ENCODE assay signal across 9 cellular contexts in genomic region chr10:69088801-69089501, GRCh38. TPM values are rescaled to one million over a fixed set of nuclear protein-coding genes. Genes with fewer than 3 reads are reported as not detected.
DNase-seq lines count a peak whose midpoint lies in the region; ATAC-seq, FAIRE-seq and TF ChIP-seq lines count a peak whose summit lies in the region.
"Had no signal": no experiment of that assay in that cellular context is flagged by ENCODE, and none has a peak within 500 bp of the region (broad histone marks: within the 10 kb centered on the region; RNA-seq: fewer than 3 reads in every experiment).

No MANE protein-coding gene starts in this region.

- no peaks in the 10 kb centered on the region for H3K27me3 Mint-ChIP-seq in activated CD4-positive, alpha-beta memory T cell treated with anti-CD3 and anti-CD28 coated beads, Interleukin-2, amount 10 ng/mL, durations not matched to agents 7 days and 5 days

- 85 to 86% methylated on average over 10 of the region's 10 CpGs for WGBS in aorta, 2 donors

- H3K27ac ChIP-seq in kidney (ENCODE audit: low read depth in 2 of 2, low read length in 2 of 2) (peak overlapping the region in 1 of 2 donors; percentile 94), aorta (ENCODE audit: low read depth in 1 of 2, low read length in 2 of 2) (no peak overlapping the region), WERI-Rb-1 (no peak overlapping the region)
- H3K27ac ChIP-seq: epithelial cell of prostate had no signal

- peaks cover 0 to 5% of the 10 kb centered on the region in 2 donors for H3K4me1 ChIP-seq in kidney (ENCODE audit: control insufficient read depth in 1 of 2, insufficient read depth in 1 of 2, low read depth in 1 of 2, low read length in 2 of 2)
- peaks cover 0 to 6% of the 10 kb centered on the region in 2 donors for H3K4me1 ChIP-seq in aorta (ENCODE audit: control insufficient read depth in 1 of 2, insufficient read depth in 2 of 2, low read length in 2 of 2)

- peaks cover 62% of the 10 kb centered on the region for H3K4me1 Mint-ChIP-seq in activated CD4-positive, alpha-beta memory T cell treated with anti-CD3 and anti-CD28 coated beads, Interleukin-2, amount 10 ng/mL, durations not matched to agents 7 days and 5 days

- CTCF ChIA-PET in activated CD4-positive, alpha-beta memory T cell treated with anti-CD3 and anti-CD28 coated beads, Interleukin-2, amount 10 ng/mL, durations not matched to agents 7 days and 5 days (lab: Charles Lee): interaction anchor here (0.9 to 3.4 kb wide), 4 partner anchors 36 to 84 kb away, joined by 3 to 23 read pairs (median 7); no protein-coding TSS in a partner anchor

- H3K36me3 ChIP-seq in kidney (ENCODE audit: control insufficient read depth in 1 of 2, insufficient read depth in 2 of 2, low read length in 2 of 2) (no peaks in the 10 kb centered on the region), aorta (ENCODE audit: control insufficient read depth in 1 of 2, insufficient read depth in 2 of 2, low read length in 1 of 2) (no peaks in the 10 kb centered on the region), WERI-Rb-1 (no peaks in the 10 kb centered on the region)

- no peak for FAIRE-seq in kidney (lab: Jason Lieb, UNC)

- POLR2A ChIA-PET in activated CD4-positive, alpha-beta memory T cell treated with anti-CD3 and anti-CD28 coated beads, Interleukin-2, amount 10 ng/mL, durations not matched to agents 7 days and 5 days (lab: Charles Lee): interaction anchor here (0.7 to 12.4 kb wide), 30 partner anchors 9 to 142 kb away, joined by 3 to 214 read pairs (median 5); partner anchors contain the start of genes DDX21, KIFBP and SUPV3L1

- no peaks in the 10 kb centered on the region for H3K9me3 Mint-ChIP-seq in activated CD4-positive, alpha-beta memory T cell treated with anti-CD3 and anti-CD28 coated beads, Interleukin-2, amount 10 ng/mL, durations not matched to agents 7 days and 5 days

- no peak for TF ChIP-seq CTCF in kidney (IDR thresholded peaks at IDR 0.05; ENCODE audit: borderline replicate concordance, extremely low read depth, insufficient read depth)
- TF ChIP-seq CTCF in WERI-Rb-1 (IDR thresholded peaks at IDR 0.05; ENCODE audit: low read depth, low read length): no peak

- peak; percentile 19 for ATAC-seq in HG02642 (IDR thresholded peaks at IDR 0.05; ENCODE audit: poor library complexity, unreplicated experiment)
- ATAC-seq in aorta (ENCODE audit: low FRiP score): peak; percentile 45

- intact Hi-C loops in kidney (cut with DNase I): no loop called here
- intact Hi-C loops in aorta (cut with DNase I): no loop called here

- H3K27me3 ChIP-seq in aorta (ENCODE audit: control insufficient read depth in 1 of 2, insufficient read depth in 2 of 2, low read length in 1 of 2): no peaks in the 10 kb centered on the region
- H3K27me3 ChIP-seq in WERI-Rb-1 (ENCODE audit: insufficient read depth, low read depth, severe bottlenecking): no peaks in the 10 kb centered on the region

- peak overlapping the region; percentile 95 for H3K27ac Mint-ChIP-seq in activated CD4-positive, alpha-beta memory T cell treated with anti-CD3 and anti-CD28 coated beads, Interleukin-2, amount 10 ng/mL, durations not matched to agents 7 days and 5 days

- DNase-seq in AML-193 (lab: John Stamatoyannopoulos, UW) (peak; percentile 71 to 72), kidney (no peak), aorta (no peak), NCI-H774 (lab: John Stamatoyannopoulos, UW) (no peak), NCI-H2227 (lab: John Stamatoyannopoulos, UW; ENCODE audit: unreplicated experiment) (no peak), WERI-Rb-1 (no peak)
- peak; percentile 42 for DNase-seq in activated CD4-positive, alpha-beta memory T cell treated with anti-CD3 and anti-CD28 coated beads, Interleukin-2, amount 10 ng/mL, durations not matched to agents 7 days and 5 days

- H3K9me3 ChIP-seq in kidney (ENCODE audit: control insufficient read depth in 1 of 2, low read length in 2 of 2): no peaks in the 10 kb centered on the region
- H3K9me3 ChIP-seq in aorta (ENCODE audit: control insufficient read depth, low read length): no peaks in the 10 kb centered on the region
- no peaks in the 10 kb centered on the region for H3K9me3 ChIP-seq in WERI-Rb-1 (ENCODE audit: severe bottlenecking)

- H3K9ac ChIP-seq in kidney (ENCODE audit: low read length in 2 of 2): peak overlapping the region; percentile 39 to 78

- H3K4me3 Mint-ChIP-seq in activated CD4-positive, alpha-beta memory T cell treated with anti-CD3 and anti-CD28 coated beads, Interleukin-2, amount 10 ng/mL, durations not matched to agents 7 days and 5 days: peak overlapping the region; percentile 89

- H3K4me3 ChIP-seq in kidney (ENCODE audit: low read length in 2 of 2): peak overlapping the region; percentile 71 to 75
- H3K4me3 ChIP-seq in aorta (ENCODE audit: low read length in 2 of 2): no peak overlapping the region
- no peak overlapping the region for H3K4me3 ChIP-seq in WERI-Rb-1 (ENCODE audit: low read depth, low read length)

- peaks cover 44% of the 10 kb centered on the region for H3K36me3 Mint-ChIP-seq in activated CD4-positive, alpha-beta memory T cell treated with anti-CD3 and anti-CD28 coated beads, Interleukin-2, amount 10 ng/mL, durations not matched to agents 7 days and 5 days (ENCODE audit: low read depth)

RNA-seq across cellular contexts. Expression of gene SRGN, which starts 1.0 kb away (rescaled TPM):
- 100 to 1,000 TPM; 468 to 474 TPM for total RNA-seq in activated CD4-positive, alpha-beta memory T cell treated with anti-CD3 and anti-CD28 coated beads, Interleukin-2, amount 10 ng/mL, durations not matched to agents 7 days and 5 days
- total RNA-seq in kidney (130 TPM), aorta (100 to 1,000 TPM; 168 to 230 TPM)
- polyA plus RNA-seq in kidney (ENCODE audit: insufficient read depth, low read depth, low replicate concordance) (65.7 TPM), aorta (100 to 1,000 TPM; 121 to 176 TPM)

RNA-seq across cellular contexts. Expression of gene VPS26A, which starts 35.0 kb away (rescaled TPM):
- total RNA-seq in activated CD4-positive, alpha-beta memory T cell treated with anti-CD3 and anti-CD28 coated beads, Interleukin-2, amount 10 ng/mL, durations not matched to agents 7 days and 5 days: 10 to 100 TPM; 57.1 to 63.4 TPM
- total RNA-seq in kidney (52.5 TPM), aorta (10 to 100 TPM; 47.4 to 49.2 TPM)
- polyA plus RNA-seq in kidney (ENCODE audit: insufficient read depth, low read depth, low replicate concordance) (38.9 TPM), aorta (10 to 100 TPM; 31.9 to 42.4 TPM)

Comparison
In these comparisons a context has a peak if more than half of its experiments do, and no peak if none do; other contexts are left out.
1. DNase-seq: peak in AML-193 (2 of 2) and activated CD4-positive, alpha-beta memory T cell treated with anti-CD3 and anti-CD28 coated beads, Interleukin-2, amount 10 ng/mL, durations not matched to agents 7 days and 5 days (single experiment); none in kidney (single experiment), aorta (0 of 2), NCI-H774 (single experiment), NCI-H2227 (single experiment) and WERI-Rb-1 (single experiment).
2. H3K4me3 ChIP-seq: peak in kidney (2 of 2); none in aorta (0 of 2) and WERI-Rb-1 (single experiment).